9 cellular contexts compared by ENCODE assay signal in the genomic region with DNA sequence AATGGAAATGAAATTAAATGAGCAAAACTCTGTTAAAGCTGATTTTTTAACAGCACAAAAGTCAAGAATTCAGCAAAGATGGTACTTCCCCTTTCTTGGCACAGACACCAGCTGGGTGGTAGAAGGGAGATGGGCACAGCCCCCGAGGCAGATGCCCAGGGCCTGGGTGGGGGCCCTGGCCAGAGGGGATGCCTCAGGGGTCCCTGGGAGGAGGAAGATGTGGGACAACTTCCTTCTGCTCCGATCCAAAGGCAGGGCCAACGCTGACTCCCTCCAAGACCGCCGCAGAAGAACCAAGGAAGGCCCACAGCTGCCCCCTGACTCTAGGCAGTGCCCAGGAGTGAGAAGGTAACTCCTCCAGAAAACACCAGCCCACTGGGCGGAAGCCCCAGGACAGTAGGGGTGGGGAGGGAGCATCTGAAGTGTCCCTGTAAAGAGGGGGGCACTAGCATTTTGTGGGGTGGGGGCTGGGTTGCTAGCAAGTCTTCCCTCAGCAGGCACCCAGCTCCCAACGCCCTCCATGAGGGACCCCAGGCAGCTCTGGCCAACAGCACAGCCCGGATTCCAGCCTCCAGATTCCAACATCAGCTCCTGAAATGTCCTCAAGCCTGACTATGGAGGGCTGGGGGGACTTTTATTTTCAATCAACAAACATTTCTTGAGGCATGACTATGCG. TPM values are rescaled to one million over a fixed set of nuclear protein-coding genes. Genes with fewer than 3 reads are reported as not detected.
DNase-seq lines count a peak whose midpoint lies in the region; ATAC-seq and TF ChIP-seq lines count a peak whose summit lies in the region.
"Had no signal": no experiment of that assay in that cellular context is flagged by ENCODE, and none has a peak within 500 bp of the region (broad histone marks: within the 10 kb centered on the region; RNA-seq: fewer than 3 reads in every experiment).

No MANE protein-coding gene starts in this region.

- no peak overlapping the region for H3K56ac ChIP-seq in H9 (ENCODE audit: insufficient read length, low read depth, low read length)

- CTCF ChIA-PET in RWPE1 (lab: Yijun Ruan, JAX), result interaction anchor here (0.6 to 2.1 kb wide), 14 partner anchors 9 to 207 kb away, joined by 3 to 33 read pairs (median 4); a partner anchor contains a TSS

- no peak overlapping the region for H3K14ac ChIP-seq in H9 (ENCODE audit: insufficient read depth, low read length)

- H3K9ac ChIP-seq in H9 (ENCODE audit: extremely low read depth, insufficient read length, low read length), result no peak overlapping the region

- H3K27me3 ChIP-seq in H9 (ENCODE audit: insufficient read depth, low read length), result no peaks in the 10 kb centered on the region
- H3K27me3 ChIP-seq in right cardiac atrium (ENCODE audit: control insufficient read depth, insufficient read depth), result no peaks in the 10 kb centered on the region
- H3K27me3 ChIP-seq in stomach, result no peaks in the 10 kb centered on the region

- H2BK15ac ChIP-seq in H9 (ENCODE audit: low read depth, low read length), result no peak overlapping the region

- no peak overlapping the region for H4K91ac ChIP-seq in H9 (ENCODE audit: insufficient read length, low read depth, low read length)

- no peak for TF ChIP-seq POLR2A in stomach (IDR thresholded peaks at IDR 0.05)

- peaks cover 6% of the 10 kb centered on the region for H4K20me1 ChIP-seq in H9 (ENCODE audit: control insufficient read depth, insufficient read depth, insufficient read length)

- no peak overlapping the region for H3K23ac ChIP-seq in H9 (ENCODE audit: insufficient read length, low read depth, low read length)

- H3K27ac Mint-ChIP-seq in H9, result no peak overlapping the region; a peak in 1 of 7 replicates

- no peak overlapping the region for H2BK120ac ChIP-seq in H9 (ENCODE audit: low read depth, low read length, poor library complexity, severe bottlenecking)

- peaks cover 10% of the 10 kb centered on the region for H3K27me3 Mint-ChIP-seq in H9 (ENCODE audit: low read depth)

- POLR2A ChIA-PET in RWPE1 (lab: Yijun Ruan, JAX; ENCODE audit: low non-redundant PET), result interaction anchor here (0.6 to 1.0 kb wide), 3 partner anchors 19 to 28 kb away, joined by 3 to 6 read pairs (median 3); no protein-coding TSS in a partner anchor

- H3K36me3 ChIP-seq in stomach, result peaks cover 0 to 7% (median 2%) of the 10 kb centered on the region in 4 donors

- H3K9me3 Mint-ChIP-seq in H9, result no peaks in the 10 kb centered on the region
- H3K9me3 Mint-ChIP-seq: naive B cell had no signal

- H3K23me2 ChIP-seq in H9 (ENCODE audit: insufficient read length, low read depth, low read length, poor library complexity, severe bottlenecking), result peaks cover 4% of the 10 kb centered on the region

- TF ChIP-seq CTCF in H9 (conservative IDR thresholded peaks at IDR 0.05) (no peak), RWPE1 (conservative IDR thresholded peaks at IDR 0.05; ENCODE audit: low read depth) (no peak), stomach (IDR thresholded peaks at IDR 0.05) (no peak)

- H2AK5ac ChIP-seq in H9 (ENCODE audit: insufficient read length, low read length), result no peak overlapping the region

- ATAC-seq in right cardiac atrium (no peak), HG03280 (IDR thresholded peaks at IDR 0.05; ENCODE audit: unreplicated experiment) (no peak)
- ATAC-seq: K562 had no signal

- H4K8ac ChIP-seq in H9 (replicated peaks; ENCODE audit: insufficient read length, low read depth, low read length), result no peak overlapping the region

- no peaks in the 10 kb centered on the region for H3K36me3 Mint-ChIP-seq in H9 (ENCODE audit: insufficient read depth in 1 of 3, low read depth in 3 of 3)
- H3K36me3 Mint-ChIP-seq: naive B cell had no signal

- peak overlapping the region; percentile 15 for H3K18ac ChIP-seq in H9 (ENCODE audit: insufficient read length, low read depth, low read length)

- no peak overlapping the region for H2BK12ac ChIP-seq in H9 (ENCODE audit: insufficient read length, low read depth, low read length)

- H3K4me3 ChIP-seq in right cardiac atrium (ENCODE audit: low read length) (no peak overlapping the region), stomach (peak overlapping the region in 1 of 4 donors; percentile 15)
- H3K4me3 ChIP-seq: K562 had no signal

- H3K27ac ChIP-seq in H9 (ENCODE audit: insufficient read length, low read depth, low read length) (no peak overlapping the region), RWPE1 (peak overlapping the region; percentile 87), right cardiac atrium (ENCODE audit: low read length) (peak overlapping the region; percentile 38), stomach (peak overlapping the region in 4 of 5 donors; percentile 59 to 96 (median 94))

- H3K4ac ChIP-seq in H9 (ENCODE audit: low read depth, low read length), result no peak overlapping the region

- no peak overlapping the region for H4K5ac ChIP-seq in H9 (ENCODE audit: insufficient read length, low read depth, low read length)

- H3K4me1 ChIP-seq in H9 (ENCODE audit: insufficient read depth, low read length) (no peaks in the 10 kb centered on the region), right cardiac atrium (ENCODE audit: control insufficient read depth, insufficient read depth, low read length) (peaks cover 13% of the 10 kb centered on the region), stomach (peaks cover 83 to 92% (median 86%) of the 10 kb centered on the region in 4 donors)

- no peak overlapping the region for H2AFZ ChIP-seq in H9 (ENCODE audit: low read length)

- no peak for TF ChIP-seq EP300 in stomach (IDR thresholded peaks at IDR 0.05)

- DNase-seq in H9 (no peak), RWPE1 (ENCODE audit: low spot score) (no peak), right cardiac atrium (peak in 2 of 3 donors; percentile 39 to 43), stomach (no peak), NCI-H2081 treated with DMSO at 0.1 percent for 48 hours (lab: John Stamatoyannopoulos, UW) (no peak), globus pallidus (ENCODE audit: low spot score) (no peak)
- DNase-seq: naive B cell had no signal

- H3K9me3 ChIP-seq in H9 (ENCODE audit: control insufficient read depth, low read depth, low read length) (no peaks in the 10 kb centered on the region), right cardiac atrium (ENCODE audit: control insufficient read depth, low read length) (no peaks in the 10 kb centered on the region), stomach (no peaks in the 10 kb centered on the region)

- H3K79me1 ChIP-seq in H9 (ENCODE audit: insufficient read depth, low read depth, low read length, poor library complexity, severe bottlenecking), result no peaks in the 10 kb centered on the region

- H3K4me2 ChIP-seq in H9 (ENCODE audit: insufficient read depth, insufficient read length, low read length), result no peak overlapping the region

- no peak overlapping the region for H2BK20ac ChIP-seq in H9 (ENCODE audit: low read depth, low read length, poor library complexity, severe bottlenecking)

- intact Hi-C loops in right cardiac atrium (cut with DNase I) (no loop called here), stomach (cut with DNase I; ENCODE audit: low total_unique reads) (no loop called here)

- H3K79me2 ChIP-seq in H9 (ENCODE audit: insufficient read depth, low read length), result no peaks in the 10 kb centered on the region; the same call in 1 of the 2 replicates

- H2BK5ac ChIP-seq in H9 (ENCODE audit: insufficient read length, low read length), result no peak overlapping the region

- peaks cover 27 to 52% of the 10 kb centered on the region in 2 experiments for H3K4me1 Mint-ChIP-seq in H9

- WGBS in H9 (ENCODE audit: extremely low coverage, insufficient read length, low lambda C conversion rate), result no CpG with 5 or more reads among the region's 9 CpGs
- 64% methylated on average over 9 of the region's 9 CpGs for WGBS in right cardiac atrium
- 61 to 79% (median 72%) methylated on average over 9 of the region's 9 CpGs for WGBS in stomach, 5 donors

- H3K4me3 Mint-ChIP-seq in H9, result no peak overlapping the region
- H3K4me3 Mint-ChIP-seq: naive B cell had no signal

- no peak overlapping the region for H3T11ph ChIP-seq in H9 (ENCODE audit: low read length)

RNA-seq across cellular contexts. Expression of a gene that starts 4.9 kb away (rescaled TPM):
- total RNA-seq in H9 (2021) (11.5 TPM in 2 replicates), right cardiac atrium (10 to 100 TPM; 31.4 to 45.3 (median 37.8) TPM), stomach (10 to 100 TPM in 4 of 5 donors, 1 to 10 TPM in 1; 9.5 to 69.2 (median 16.1) TPM)
- polyA plus RNA-seq in right cardiac atrium (19.4 TPM), stomach (1 to 10 TPM; 4.1 to 7.0 (median 6.6) TPM)

RNA-seq across cellular contexts. Expression of a gene that starts 28.5 kb away (rescaled TPM):
- total RNA-seq in H9 (2021) (48.1 and 48.3 TPM in 2 replicates), right cardiac atrium (10 to 100 TPM; 18.5 to 25.5 (median 20.9) TPM), stomach (100 to 1,000 TPM in 1 of 5 donors, 10 to 100 TPM in 4; 17.4 to 105 (median 30.3) TPM)
- polyA plus RNA-seq in right cardiac atrium (16.5 TPM), stomach (10 to 100 TPM; 15.6 to 19.4 (median 16.6) TPM)

Comparison
In these comparisons a context has a peak if more than half of its experiments do, and no peak if none do; other contexts are left out.
1. DNase-seq: peak in right cardiac atrium (2 of 3); none in H9 (single experiment), RWPE1 (single experiment), stomach (single experiment), NCI-H2081 treated with DMSO at 0.1 percent for 48 hours (single experiment) and globus pallidus (single experiment).